8 cellular contexts compared by ENCODE assay signal in genomic region chr5:140145818-140146522, GRCh38. TPM values are rescaled to one million over a fixed set of nuclear protein-coding genes. Genes with fewer than 3 reads are reported as not detected.
A peak's percentile ranks its signal among the peaks of the same experiment; 100 is the strongest.
DNase-seq lines count a peak whose midpoint lies in the region; ATAC-seq and TF ChIP-seq lines count a peak whose summit lies in the region.

No MANE protein-coding gene starts in this region.

- no peak overlapping the region for H4K8ac ChIP-seq in IMR-90 (ENCODE audit: low read depth in 2 of 2, low read length in 2 of 2)

- H3K27ac ChIP-seq in IMR-90 (ENCODE audit: insufficient read depth, low read length) (no peak overlapping the region), colonic mucosa (no peak overlapping the region)

- H4K91ac ChIP-seq in IMR-90 (ENCODE audit: insufficient read depth, low read depth, low read length): no peak overlapping the region

- H3K4ac ChIP-seq in IMR-90 (ENCODE audit: low read depth, low read length): no peak overlapping the region

- no peaks in the 10 kb centered on the region for H3K36me3 ChIP-seq in IMR-90 (ENCODE audit: control insufficient read depth, insufficient read depth, low read length)
- H3K36me3 ChIP-seq in colonic mucosa: no peaks in the 10 kb centered on the region

- no peaks in the 10 kb centered on the region; the same call in 1 of the 2 replicates for H3K4me1 ChIP-seq in IMR-90 (ENCODE audit: control insufficient read depth, insufficient read depth, low read length)
- peaks cover 7% of the 10 kb centered on the region for H3K4me1 ChIP-seq in colonic mucosa

- peaks cover 62% of the 10 kb centered on the region for H4K20me1 ChIP-seq in IMR-90 (ENCODE audit: insufficient read depth, low read length)

- peak overlapping the region; percentile 86; the same call in 1 of the 2 replicates for H3K4me2 ChIP-seq in IMR-90 (ENCODE audit: low read depth, low read length)

- TF ChIP-seq CTCF in IMR-90 (conservative IDR thresholded peaks at IDR 0.05; ENCODE audit: low read depth, low read length) (peak; percentile 79), colonic mucosa (IDR thresholded peaks at IDR 0.05) (peak; percentile 74)

- H2AK9ac ChIP-seq in IMR-90 (replicated peaks; ENCODE audit: low read depth, low read length, poor library complexity): no peak overlapping the region

- ATAC-seq in GM18511 (IDR thresholded peaks at IDR 0.05; ENCODE audit: unreplicated experiment) (peak; percentile 70), IMR-90 (ENCODE audit: low read depth) (peak; percentile 96), HG03460 (IDR thresholded peaks at IDR 0.05; ENCODE audit: unreplicated experiment) (no peak)

- H4K5ac ChIP-seq in IMR-90 (ENCODE audit: low read depth, low read length): no peak overlapping the region

- H2BK20ac ChIP-seq in IMR-90 (ENCODE audit: low read depth, low read length): no peak overlapping the region

- dilution Hi-C loops in IMR-90 (cut with HindIII; ENCODE audit: low sequenced_read_pairs, unreplicated experiment): no loop called here

- no peaks in the 10 kb centered on the region; the same call in 1 of the 2 replicates for H3K27me3 ChIP-seq in IMR-90 (ENCODE audit: control insufficient read depth, insufficient read depth, low read length)
- no peaks in the 10 kb centered on the region for H3K27me3 ChIP-seq in colonic mucosa

- POLR2A ChIA-PET in IMR-90 (lab: Charles Lee; ENCODE audit: unreplicated experiment): no interaction called here

- 0% methylated on average over 20 of the region's 64 CpGs; no CpG with 5 or more reads in 1 of the 2 experiments for WGBS in IMR-90 (ENCODE audit: extremely low coverage in 2 of 2, insufficient read length in 1 of 2), 2 experiments

- H3K14ac ChIP-seq in IMR-90 (replicated peaks; ENCODE audit: low read depth, low read length): no peak overlapping the region

- intact Hi-C loops in IMR-90 (cut with micrococcal nuclease): loop anchor here (1.0 kb wide), 3 partner anchors 11 to 39 kb away; partner anchors contain the start of gene PURA
- intact Hi-C loops in colonic mucosa (cut with DNase I): loop anchor here (2.0 kb wide), 1 partner anchor 73 kb away; no protein-coding TSS in a partner anchor

- H3K56ac ChIP-seq in IMR-90 (ENCODE audit: extremely low read depth, insufficient read depth, low read length): no peak overlapping the region

- no peak overlapping the region for H2BK120ac ChIP-seq in IMR-90 (ENCODE audit: low read depth, low read length)

- no peak overlapping the region for H2BK15ac ChIP-seq in IMR-90 (ENCODE audit: low read depth, low read length)

- no peaks in the 10 kb centered on the region for H3K9me3 ChIP-seq in IMR-90 (ENCODE audit: control insufficient read depth, insufficient read depth, low read length)
- no peaks in the 10 kb centered on the region for H3K9me3 ChIP-seq in colonic mucosa

- H2BK5ac ChIP-seq in IMR-90 (ENCODE audit: low read depth, low read length, poor library complexity, severe bottlenecking): no peak overlapping the region

- peak overlapping the region; percentile 88 for H2AFZ ChIP-seq in IMR-90 (replicated peaks; ENCODE audit: low read length, poor library complexity)

- CTCF ChIA-PET in IMR-90 (lab: Yijun Ruan, JAX): interaction anchor here (0.5 to 3.1 kb wide), 18 partner anchors 9 to 530 kb away, joined by 3 to 31 read pairs (median 4); no protein-coding TSS in a partner anchor

- H3K9ac ChIP-seq in IMR-90 (ENCODE audit: low read depth, low read length): no peak overlapping the region
- H3K9ac ChIP-seq in colonic mucosa (ENCODE audit: low read depth in 2 of 2, low read length in 2 of 2): peak overlapping the region; percentile 26 to 52

- H3K79me1 ChIP-seq in IMR-90 (ENCODE audit: low read depth in 1 of 2, low read length in 2 of 2): peaks cover 14 to 47% of the 10 kb centered on the region in 2 experiments; a peak in 3 of 4 replicates

- in situ Hi-C loops in IMR-90 (cut with MboI; ENCODE audit: low sequenced_read_pairs): no loop called here

- peak overlapping the region; percentile 36 for H3K4me3 ChIP-seq in IMR-90 (ENCODE audit: insufficient read depth, low read depth, low read length)
- H3K4me3 ChIP-seq in colonic mucosa: peak overlapping the region; percentile 23

- peaks cover 7% of the 10 kb centered on the region; the same call in 1 of the 2 replicates for H3K9me1 ChIP-seq in IMR-90 (ENCODE audit: insufficient read depth, low read length)

- no peak overlapping the region for H3K18ac ChIP-seq in IMR-90 (ENCODE audit: low read depth, low read length)

- TF ChIP-seq POLR2A in IMR-90 (IDR thresholded peaks at IDR 0.05; ENCODE audit: low read depth, low read length): no peak

- no TSS peak for BruUV-seq in IMR-90 (replicated peaks; lab: Mats Ljungman, UMichigan)

- peak; percentile 54 for TF ChIP-seq RAD21 in IMR-90 (IDR thresholded peaks at IDR 0.05; ENCODE audit: low read length)

- H3K23ac ChIP-seq in IMR-90 (ENCODE audit: low read depth, low read length): no peak overlapping the region

- DNase-seq in IMR-90 (peak; percentile 66), colonic mucosa (peak; percentile 59), kidney glomerular epithelial cell (lab: John Stamatoyannopoulos, UW) (peak; percentile 51), COLO829 (ENCODE audit: low spot score) (no peak)
- DNase-seq in activated CD4-positive, alpha-beta T cell treated with anti-CD3 and anti-CD28 coated beads for 1 hour: peak; percentile 30
- peak; percentile 37 to 53 for DNase-seq in stimulated activated CD4-positive, alpha-beta T cell treated with anti-CD3 and anti-CD28 coated beads, Interleukin-15, amount 100 ng/mL, for 1 hour (ENCODE audit: low read depth in 1 of 2, low spot score in 1 of 2)

- H2AK5ac ChIP-seq in IMR-90 (ENCODE audit: low read depth, low read length): no peak overlapping the region

TF ChIP-seq in IMR-90, 13 proteins besides CTCF, POLR2A, EP300 and RAD21:
- TF ChIP-seq RCOR1 (IDR thresholded peaks at IDR 0.05; ENCODE audit: insufficient replicate concordance, low read length): peak; percentile 22
- TF ChIP-seq NFE2L2 (IDR thresholded peaks at IDR 0.05; ENCODE audit: low read depth, low read length): no peak
- TF ChIP-seq SMC3 (IDR thresholded peaks at IDR 0.05; ENCODE audit: low read depth, low read length): peak; percentile 66
- no peak for TF ChIP-seq MAFK (IDR thresholded peaks at IDR 0.05; ENCODE audit: low read depth, low read length)
- peak; percentile 73 for TF ChIP-seq MXI1 (IDR thresholded peaks at IDR 0.05; ENCODE audit: borderline replicate concordance, low read depth, low read length)
- TF ChIP-seq MAZ (IDR thresholded peaks at IDR 0.05; ENCODE audit: borderline replicate concordance, low read depth, low read length): no peak
TF ChIP-seq in IMR-90: peak in this region for 3.

RNA-seq across cellular contexts. Expression of gene IGIP, which starts 20.2 kb away (rescaled TPM):
- total RNA-seq in IMR-90 (2012; rRNA removed): 5.0 and 6.7 TPM in 2 replicates
- polyA plus RNA-seq in IMR-90 (2012; rRNA removed): 0.83 and 1.2 TPM in 2 replicates
- 0.16 and 0.32 TPM in 2 replicates for polyA plus RNA-seq in IMR-90 (2012; cell fraction: cytosol; rRNA removed)
- polyA plus RNA-seq in IMR-90 (2012; cell fraction: nucleus; rRNA removed; ENCODE audit: low replicate concordance): 0.65 and 4.4 TPM in 2 replicates
- total RNA-seq in colonic mucosa: 1 to 10 TPM; 7.8 to 9.5 TPM

RNA-seq across cellular contexts. Expression of gene CYSTM1, which starts 29.0 kb away (rescaled TPM):
- total RNA-seq in IMR-90 (2012; rRNA removed) (6.7 and 7.3 TPM in 2 replicates), colonic mucosa (100 to 1,000 TPM; 205 TPM)
- polyA plus RNA-seq in IMR-90 (2012; rRNA removed): 15.0 and 16.3 TPM in 2 replicates
- 19.3 and 25.4 TPM in 2 replicates for polyA plus RNA-seq in IMR-90 (2012; cell fraction: cytosol; rRNA removed)
- 3.4 and 8.3 TPM in 2 replicates for polyA plus RNA-seq in IMR-90 (2012; cell fraction: nucleus; rRNA removed; ENCODE audit: low replicate concordance)

RNA-seq across cellular contexts. Expression of gene PURA, which starts 32.1 kb away (rescaled TPM):
- total RNA-seq in IMR-90 (2012; rRNA removed) (5.6 and 13.9 TPM in 2 replicates), colonic mucosa (10 to 100 TPM; 20.5 to 21.6 TPM)
- polyA plus RNA-seq in IMR-90 (2012; rRNA removed): 3.8 TPM in 2 replicates
- polyA plus RNA-seq in IMR-90 (2012; cell fraction: cytosol; rRNA removed): 2.7 and 5.0 TPM in 2 replicates
- 3.0 and 3.1 TPM in 2 replicates for polyA plus RNA-seq in IMR-90 (2012; cell fraction: nucleus; rRNA removed; ENCODE audit: low replicate concordance)

Comparison
In these comparisons a context has a peak if more than half of its experiments do, and no peak if none do; other contexts are left out.
1. RNA of gene CYSTM1, which starts 29.0 kb away (total RNA-seq): 205 TPM in colonic mucosa; 6.7 to 7.3 TPM in IMR-90; every median in the first group is over 10 times any median in the second.